17 cellular contexts compared by ENCODE assay signal in genomic region chr12:128339669-128340068, GRCh38.
"Had no signal": no experiment of that assay in that cellular context is flagged by ENCODE, and none has a peak within 500 bp of the region (broad histone marks: within the 10 kb centered on the region; RNA-seq: fewer than 3 reads in every experiment).

No MANE protein-coding gene starts in this region.

- H3K27me3 Mint-ChIP-seq: activated T-helper 17 cell treated with anti-CD3 and anti-CD28 coated beads, Interleukin-2, amount 50 U/mL, for 72 hours had no signal

- DNase-seq: activated CD4-positive, alpha-beta T cell treated with anti-CD3 and anti-CD28 coated beads, Interleukin-2, amount 50 U/mL, for 4 hours; activated CD8-positive, alpha-beta memory T cell treated with anti-CD3 and anti-CD28 coated beads for 24 hours; activated CD8-positive, alpha-beta memory T cell treated with anti-CD3 and anti-CD28 coated beads, Interleukin-2, amount 50 U/mL, for 4 hours; activated naive CD4-positive, alpha-beta T cell; activated naive CD8-positive, alpha-beta T cell treated with anti-CD3 and anti-CD28 coated beads for 36 hours; activated T-cell treated with anti-CD3 and anti-CD28 coated beads, Interleukin-2, amount 50 U/mL, for 24 hours; colonic mucosa; kidney; stimulated activated CD4-positive, alpha-beta T cell treated with anti-CD3 and anti-CD28 coated beads, Interleukin-4, amount 100 ng/mL, for 4 hours; stimulated activated naive CD8-positive, alpha-beta T cell treated with anti-CD3 and anti-CD28 coated beads, Interleukin-15, Interleukin-2, amounts not matched to agents 100 U/mL and 50 U/mL, for 24 hours; upper lobe of right lung had no signal

- H3K27ac ChIP-seq: colonic mucosa, epithelial cell of prostate, upper lobe of right lung had no signal

- H3K4me3 Mint-ChIP-seq: activated naive CD8-positive, alpha-beta T cell treated with anti-CD3 and anti-CD28 coated beads for 36 hours; activated T-cell treated with anti-CD3 and anti-CD28 coated beads, Interleukin-2, amount 50 U/mL, for 24 hours; activated T-helper 17 cell treated with anti-CD3 and anti-CD28 coated beads, Interleukin-2, amount 50 U/mL, for 72 hours had no signal

- ATAC-seq: activated T-helper 17 cell treated with anti-CD3 and anti-CD28 coated beads, Interleukin-2, amount 50 U/mL, for 72 hours; gastroesophageal sphincter; SK-N-SH treated with all-trans-retinoic acid at 6 μM for 48 hours; stimulated activated naive CD8-positive, alpha-beta T cell treated with anti-CD3 and anti-CD28 coated beads, Interleukin-15, Interleukin-2, amounts not matched to agents 100 U/mL and 50 U/mL, for 24 hours; upper lobe of right lung had no signal

- H3K27ac Mint-ChIP-seq: activated naive CD8-positive, alpha-beta T cell treated with anti-CD3 and anti-CD28 coated beads for 36 hours; activated T-cell treated with anti-CD3 and anti-CD28 coated beads, Interleukin-2, amount 50 U/mL, for 24 hours; activated T-helper 17 cell treated with anti-CD3 and anti-CD28 coated beads, Interleukin-2, amount 50 U/mL, for 72 hours; progenitor cell of endocrine pancreas had no signal

- H3K4me3 ChIP-seq: breast epithelium, colonic mucosa, gastroesophageal sphincter, upper lobe of right lung had no signal

- H3K4me1 ChIP-seq: breast epithelium, colonic mucosa, upper lobe of right lung had no signal

- H3K9me3 ChIP-seq: colonic mucosa, upper lobe of right lung had no signal

- H3K36me3 Mint-ChIP-seq: activated naive CD8-positive, alpha-beta T cell treated with anti-CD3 and anti-CD28 coated beads for 36 hours had no signal

- H3K27me3 ChIP-seq: breast epithelium, colonic mucosa had no signal

- H3K4me1 Mint-ChIP-seq: activated naive CD8-positive, alpha-beta T cell treated with anti-CD3 and anti-CD28 coated beads for 36 hours; activated T-helper 17 cell treated with anti-CD3 and anti-CD28 coated beads, Interleukin-2, amount 50 U/mL, for 72 hours had no signal
